ENCODE assay signal across 22 cellular contexts in the genomic region with DNA sequence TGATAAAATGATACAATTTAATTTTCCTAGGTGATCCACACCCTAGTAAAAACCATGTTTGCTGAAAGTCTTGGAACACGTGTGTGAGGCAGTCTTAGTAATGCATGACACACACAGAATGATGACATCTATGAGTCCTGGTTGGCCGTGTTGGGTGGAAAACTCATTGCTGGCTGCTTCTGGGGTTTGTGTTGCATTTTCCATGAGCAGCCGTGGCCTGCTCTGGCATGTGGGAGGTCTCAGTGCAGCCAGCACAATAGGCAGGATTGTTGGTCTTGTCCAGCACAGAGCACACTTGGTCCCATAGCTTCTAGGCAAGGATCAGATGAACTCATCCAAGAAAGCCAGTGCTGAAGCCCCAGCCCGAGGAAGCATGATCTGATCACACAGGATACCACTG.
DNase-seq lines count a peak whose midpoint lies in the region; ATAC-seq and TF ChIP-seq lines count a peak whose summit lies in the region.
"Had no signal": no experiment of that assay in that cellular context is flagged by ENCODE, and none has a peak within 500 bp of the region (broad histone marks: within the 10 kb centered on the region; RNA-seq: fewer than 3 reads in every experiment).

No MANE protein-coding gene starts in this region.

- WGBS in right cardiac atrium: 44% methylated on average over 4 of the region's 4 CpGs

- H3K36me3 Mint-ChIP-seq in GM23338 (ENCODE audit: low read depth): no peaks in the 10 kb centered on the region
- H3K36me3 Mint-ChIP-seq: activated naive CD4-positive, alpha-beta T cell treated with anti-CD3 and anti-CD28 coated beads, Interleukin-2, amount 10 ng/mL, durations not matched to agents 7 days and 5 days; CD4-positive, CD25-positive, alpha-beta regulatory T cell; memory B cell; naive B cell had no signal

- peaks cover 5% of the 10 kb centered on the region for H3K27me3 Mint-ChIP-seq in GM23338 (ENCODE audit: insufficient read depth, low read depth, poor library complexity)
- H3K27me3 Mint-ChIP-seq: CD4-positive, CD25-positive, alpha-beta regulatory T cell; memory B cell; naive B cell had no signal

- no peak overlapping the region for H3K4me2 ChIP-seq in GM23338

- H3K79me2 ChIP-seq in GM23338 (replicated peaks; ENCODE audit: insufficient read depth): no peaks in the 10 kb centered on the region

- H3K27ac ChIP-seq in GM23338 (ENCODE audit: low read depth) (no peak overlapping the region), right cardiac atrium (ENCODE audit: low read length) (no peak overlapping the region)
- H3K27ac ChIP-seq: foreskin keratinocyte had no signal

- no peak overlapping the region for H3K4me3 Mint-ChIP-seq in GM23338
- H3K4me3 Mint-ChIP-seq: activated naive CD4-positive, alpha-beta T cell treated with anti-CD3 and anti-CD28 coated beads, Interleukin-2, amount 10 ng/mL, durations not matched to agents 7 days and 5 days; activated T-cell treated with anti-CD3 and anti-CD28 coated beads, Interleukin-2, amount 50 U/mL, for 72 hours; CD4-positive, CD25-positive, alpha-beta regulatory T cell; memory B cell; naive B cell had no signal

- no peak overlapping the region for H3K4me3 ChIP-seq in GM23338
- no peak overlapping the region for H3K4me3 ChIP-seq in right cardiac atrium (ENCODE audit: low read length)
- H3K4me3 ChIP-seq: dorsolateral prefrontal cortex had no signal

- H3K4me1 Mint-ChIP-seq in GM23338: no peaks in the 10 kb centered on the region; the same call in 2 of the 3 replicates
- H3K4me1 Mint-ChIP-seq: activated naive CD4-positive, alpha-beta T cell treated with anti-CD3 and anti-CD28 coated beads, Interleukin-2, amount 10 ng/mL, durations not matched to agents 7 days and 5 days; CD4-positive, CD25-positive, alpha-beta regulatory T cell; memory B cell; naive B cell had no signal

- H3K36me3 ChIP-seq in GM23338 (ENCODE audit: insufficient read depth): no peaks in the 10 kb centered on the region

- TF ChIP-seq CTCF in GM23338 (conservative IDR thresholded peaks at IDR 0.05; ENCODE audit: low read depth in 2 of 2): no peak

- no peaks in the 10 kb centered on the region for H3K9me3 Mint-ChIP-seq in GM23338
- H3K9me3 Mint-ChIP-seq: activated naive CD4-positive, alpha-beta T cell treated with anti-CD3 and anti-CD28 coated beads, Interleukin-2, amount 10 ng/mL, durations not matched to agents 7 days and 5 days; activated T-cell treated with anti-CD3 and anti-CD28 coated beads, Interleukin-2, amount 50 U/mL, for 72 hours had no signal

- H3K4me1 ChIP-seq in GM23338 (ENCODE audit: insufficient read depth) (no peaks in the 10 kb centered on the region), right cardiac atrium (ENCODE audit: control insufficient read depth, insufficient read depth, low read length) (no peaks in the 10 kb centered on the region)
- H3K4me1 ChIP-seq: foreskin keratinocyte had no signal

- no peak for DNase-seq in GM23338 (ENCODE audit: low spot score)
- DNase-seq in right cardiac atrium: peak in 2 of 3 donors; percentile 51 to 75
- peak; percentile 62 for DNase-seq in superior temporal gyrus (ENCODE audit: extremely low spot score)
- DNase-seq in germinal center (ENCODE audit: low spot score): no peak
- DNase-seq in DMS53 treated with DMSO at 0.1 percent for 48 hours (lab: John Stamatoyannopoulos, UW; ENCODE audit: unreplicated experiment): no peak
- DNase-seq in NCI-H524 treated with DMSO at 0.1 percent for 48 hours (lab: John Stamatoyannopoulos, UW): no peak
- DNase-seq: activated CD4-positive, alpha-beta T cell treated with anti-CD3 and anti-CD28 coated beads for 4 hours; activated naive CD4-positive, alpha-beta T cell treated with anti-CD3 and anti-CD28 coated beads, Interleukin-2, amount 10 ng/mL, durations not matched to agents 7 days and 5 days; activated T-cell treated with anti-CD3 and anti-CD28 coated beads, Interleukin-2, amount 50 U/mL, for 72 hours; CD4-positive, CD25-positive, alpha-beta regulatory T cell; DMS 273 treated with DMSO at 0.1 percent for 48 hours; foreskin keratinocyte; naive B cell; NCI-H1092; NCI-H1930; NCI-H774; SHP77 treated with DMSO at 0.1 percent for 48 hours; T-helper 1 cell had no signal

- no peak for ATAC-seq in GM23338
- ATAC-seq in esophagus mucosa: peak; percentile 47
- peak; percentile 74 to 85 for ATAC-seq in right cardiac atrium
- ATAC-seq: activated T-cell treated with anti-CD3 and anti-CD28 coated beads, Interleukin-2, amount 50 U/mL, for 72 hours; foreskin keratinocyte; HepG2 had no signal

- intact Hi-C loops in right cardiac atrium (cut with DNase I): no loop called here

- H3K27ac Mint-ChIP-seq in GM23338: no peak overlapping the region
- H3K27ac Mint-ChIP-seq: activated naive CD4-positive, alpha-beta T cell treated with anti-CD3 and anti-CD28 coated beads, Interleukin-2, amount 10 ng/mL, durations not matched to agents 7 days and 5 days; activated T-cell treated with anti-CD3 and anti-CD28 coated beads, Interleukin-2, amount 50 U/mL, for 72 hours; CD4-positive, CD25-positive, alpha-beta regulatory T cell; memory B cell; naive B cell had no signal

- H3K27me3 ChIP-seq in GM23338 (ENCODE audit: insufficient read depth): no peaks in the 10 kb centered on the region
- H3K27me3 ChIP-seq in right cardiac atrium (ENCODE audit: control insufficient read depth, insufficient read depth): no peaks in the 10 kb centered on the region
- H3K27me3 ChIP-seq: dorsolateral prefrontal cortex, foreskin keratinocyte had no signal

- H3K9me2 ChIP-seq in GM23338 (ENCODE audit: insufficient read depth): no peaks in the 10 kb centered on the region

- H4K20me1 ChIP-seq in GM23338 (replicated peaks; ENCODE audit: insufficient read depth): no peaks in the 10 kb centered on the region

- no peaks in the 10 kb centered on the region for H3K9me3 ChIP-seq in right cardiac atrium (ENCODE audit: control insufficient read depth, low read length)

- H3F3A ChIP-seq in GM23338 (replicated peaks; ENCODE audit: low read depth): no peaks in the 10 kb centered on the region

- H2AFZ ChIP-seq in GM23338: peak overlapping the region; percentile 92; the same call in 1 of the 2 replicates

TF ChIP-seq in GM23338, 12 proteins besides CTCF, POLR2A, EP300 and RAD21 (continues in another document):
- TF ChIP-seq POLR2AphosphoS5 (IDR thresholded peaks at IDR 0.05; ENCODE audit: low read depth): no peak
- TF ChIP-seq CREB1 (CRISPR knock-in tag; IDR thresholded peaks at IDR 0.05; ENCODE audit: low read depth): no peak
- no peak for TF ChIP-seq ZNF114 (CRISPR knock-in tag; IDR thresholded peaks at IDR 0.05)
- TF ChIP-seq, protein P1, sequence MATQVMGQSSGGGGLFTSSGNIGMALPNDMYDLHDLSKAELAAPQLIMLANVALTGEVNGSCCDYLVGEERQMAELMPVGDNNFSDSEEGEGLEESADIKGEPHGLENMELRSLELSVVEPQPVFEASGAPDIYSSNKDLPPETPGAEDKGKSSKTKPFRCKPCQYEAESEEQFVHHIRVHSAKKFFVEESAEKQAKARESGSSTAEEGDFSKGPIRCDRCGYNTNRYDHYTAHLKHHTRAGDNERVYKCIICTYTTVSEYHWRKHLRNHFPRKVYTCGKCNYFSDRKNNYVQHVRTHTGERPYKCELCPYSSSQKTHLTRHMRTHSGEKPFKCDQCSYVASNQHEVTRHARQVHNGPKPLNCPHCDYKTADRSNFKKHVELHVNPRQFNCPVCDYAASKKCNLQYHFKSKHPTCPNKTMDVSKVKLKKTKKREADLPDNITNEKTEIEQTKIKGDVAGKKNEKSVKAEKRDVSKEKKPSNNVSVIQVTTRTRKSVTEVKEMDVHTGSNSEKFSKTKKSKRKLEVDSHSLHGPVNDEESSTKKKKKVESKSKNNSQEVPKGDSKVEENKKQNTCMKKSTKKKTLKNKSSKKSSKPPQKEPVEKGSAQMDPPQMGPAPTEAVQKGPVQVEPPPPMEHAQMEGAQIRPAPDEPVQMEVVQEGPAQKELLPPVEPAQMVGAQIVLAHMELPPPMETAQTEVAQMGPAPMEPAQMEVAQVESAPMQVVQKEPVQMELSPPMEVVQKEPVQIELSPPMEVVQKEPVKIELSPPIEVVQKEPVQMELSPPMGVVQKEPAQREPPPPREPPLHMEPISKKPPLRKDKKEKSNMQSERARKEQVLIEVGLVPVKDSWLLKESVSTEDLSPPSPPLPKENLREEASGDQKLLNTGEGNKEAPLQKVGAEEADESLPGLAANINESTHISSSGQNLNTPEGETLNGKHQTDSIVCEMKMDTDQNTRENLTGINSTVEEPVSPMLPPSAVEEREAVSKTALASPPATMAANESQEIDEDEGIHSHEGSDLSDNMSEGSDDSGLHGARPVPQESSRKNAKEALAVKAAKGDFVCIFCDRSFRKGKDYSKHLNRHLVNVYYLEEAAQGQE (IDR thresholded peaks at IDR 0.05; ENCODE audit: unreplicated experiment): no peak
- TF ChIP-seq, protein P2, sequence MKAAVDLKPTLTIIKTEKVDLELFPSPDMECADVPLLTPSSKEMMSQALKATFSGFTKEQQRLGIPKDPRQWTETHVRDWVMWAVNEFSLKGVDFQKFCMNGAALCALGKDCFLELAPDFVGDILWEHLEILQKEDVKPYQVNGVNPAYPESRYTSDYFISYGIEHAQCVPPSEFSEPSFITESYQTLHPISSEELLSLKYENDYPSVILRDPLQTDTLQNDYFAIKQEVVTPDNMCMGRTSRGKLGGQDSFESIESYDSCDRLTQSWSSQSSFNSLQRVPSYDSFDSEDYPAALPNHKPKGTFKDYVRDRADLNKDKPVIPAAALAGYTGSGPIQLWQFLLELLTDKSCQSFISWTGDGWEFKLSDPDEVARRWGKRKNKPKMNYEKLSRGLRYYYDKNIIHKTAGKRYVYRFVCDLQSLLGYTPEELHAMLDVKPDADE (IDR thresholded peaks at IDR 0.05): no peak
- TF ChIP-seq STAT1 (IDR thresholded peaks at IDR 0.05; ENCODE audit: unreplicated experiment): no peak
- TF ChIP-seq JUNB (IDR thresholded peaks at IDR 0.05; ENCODE audit: unreplicated experiment): no peak
- TF ChIP-seq EZH2 (IDR thresholded peaks at IDR 0.05; ENCODE audit: low read depth, unreplicated experiment): no peak
- TF ChIP-seq ZNF331 (CRISPR knock-in tag; IDR thresholded peaks at IDR 0.05; ENCODE audit: low read depth): no peak
- no peak for TF ChIP-seq NANOG (IDR thresholded peaks at IDR 0.05; ENCODE audit: borderline replicate concordance)
- TF ChIP-seq EZH2phosphoT487 (IDR thresholded peaks at IDR 0.05; ENCODE audit: unreplicated experiment): no peak

Comparison
In these comparisons a context has a peak if more than half of its experiments do, and no peak if none do; other contexts are left out.
1. DNase-seq: peak in right cardiac atrium (2 of 3) and superior temporal gyrus (single experiment); none in GM23338 (single experiment), germinal center (single experiment), DMS53 treated with DMSO at 0.1 percent for 48 hours (single experiment) and NCI-H524 treated with DMSO at 0.1 percent for 48 hours (single experiment).